Comparison of ENCODE assay signal across 25 cellular contexts in the genomic region with DNA sequence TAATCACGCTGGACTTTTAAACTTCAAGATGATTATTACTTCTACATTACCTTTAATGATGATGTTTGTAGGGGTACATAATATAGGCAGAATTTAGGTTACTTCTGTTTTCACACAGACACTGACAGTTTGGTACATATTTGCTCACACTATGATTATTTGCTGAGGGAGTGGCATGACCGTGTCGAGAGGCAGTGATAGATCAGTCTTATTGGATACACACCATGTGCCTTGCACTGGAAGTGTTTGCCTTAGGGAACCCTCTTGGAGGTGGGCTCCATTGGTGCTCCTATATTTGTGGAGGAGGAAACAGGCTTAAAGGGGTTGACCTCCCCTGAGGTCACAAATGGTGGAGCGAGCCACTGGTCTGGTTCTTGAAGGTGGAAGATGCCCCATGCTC.
DNase-seq lines count a peak whose midpoint lies in the region; ATAC-seq and TF ChIP-seq lines count a peak whose summit lies in the region.
"Had no signal": no experiment of that assay in that cellular context is flagged by ENCODE, and none has a peak within 500 bp of the region (broad histone marks: within the 10 kb centered on the region; RNA-seq: fewer than 3 reads in every experiment).

No MANE protein-coding gene starts in this region.

- WGBS in body of pancreas, 2 donors = 44 to 56% methylated on average over 4 of the region's 4 CpGs

- intact Hi-C loops in mucosa of descending colon (cut with DNase I, micrococcal nuclease) = no loop called here
- intact Hi-C loops in body of pancreas (cut with DNase I) = no loop called here

- DNase-seq in DMS79 treated with DMSO at 0.1 percent for 48 hours (lab: John Stamatoyannopoulos, UW) (peak; percentile 75), DMS79 (lab: John Stamatoyannopoulos, UW) (no peak), NCI-H1417 treated with DMSO at 0.1 percent for 48 hours (lab: John Stamatoyannopoulos, UW) (peak; percentile 7), NCI-H748 treated with DMSO at 0.1 percent for 48 hours (lab: John Stamatoyannopoulos, UW) (peak; percentile 69), mucosa of descending colon (no peak), body of pancreas (no peak)
- DNase-seq: ACHN; Calu3; CD4-positive, alpha-beta memory T cell; GDM1; GM23248; H9; Karpas-422; NCI-H1694 treated with DMSO at 0.1 percent for 48 hours; NCI-H526; NK-92 treated with Interleukin-12 subunit alpha and Interleukin-12 subunit beta, amount 100 ng/mL, for 24 hours; SHP77 treated with DMSO at 0.1 percent for 48 hours; SW 1271; T-helper 17 cell had no signal

- peaks cover 5% of the 10 kb centered on the region for H3K4me1 ChIP-seq in mucosa of descending colon (ENCODE audit: low read depth)
- H3K4me1 ChIP-seq in body of pancreas = peaks cover 4% of the 10 kb centered on the region

- no peak overlapping the region for H3K27ac ChIP-seq in body of pancreas
- H3K27ac ChIP-seq: 22Rv1; BLaER1 treated with 17β-estradiol and CSF1 and Interleukin-3, amounts not matched to agents 10 nM and 100 nM; GM23248; RWPE1; SK-N-MC had no signal

- H3K4me3 ChIP-seq in mucosa of descending colon (no peak overlapping the region), body of pancreas (no peak overlapping the region)
- H3K4me3 ChIP-seq: BLaER1 treated with 17β-estradiol and CSF1 and Interleukin-3, amounts not matched to agents 10 nM and 100 nM; GM23248; SK-N-MC had no signal

- no peaks in the 10 kb centered on the region for H3K27me3 ChIP-seq in body of pancreas
- H3K27me3 ChIP-seq: BLaER1 treated with 17β-estradiol and CSF1 and Interleukin-3, amounts not matched to agents 10 nM and 100 nM had no signal

- ATAC-seq in mucosa of descending colon (peak; percentile 62), GM19452 (IDR thresholded peaks at IDR 0.05; ENCODE audit: unreplicated experiment) (no peak), body of pancreas (no peak), GM18868 (IDR thresholded peaks at IDR 0.05; ENCODE audit: unreplicated experiment) (no peak)
- ATAC-seq: T-helper 17 cell had no signal

- no peaks in the 10 kb centered on the region for H3K9me3 ChIP-seq in mucosa of descending colon
- H3K9me3 ChIP-seq in body of pancreas = no peaks in the 10 kb centered on the region
- H3K9me3 ChIP-seq: BLaER1 treated with 17β-estradiol and CSF1 and Interleukin-3, amounts not matched to agents 10 nM and 100 nM had no signal

- H3K36me3 ChIP-seq in mucosa of descending colon (ENCODE audit: low read depth) (no peaks in the 10 kb centered on the region), body of pancreas (replicated peaks in 1 of 2; ENCODE audit: insufficient read depth in 1 of 2, low read depth in 2 of 2) (no peaks in the 10 kb centered on the region)
- H3K36me3 ChIP-seq: BLaER1 treated with 17β-estradiol and CSF1 and Interleukin-3, amounts not matched to agents 10 nM and 100 nM had no signal

- TF ChIP-seq CTCF in mucosa of descending colon (IDR thresholded peaks at IDR 0.05) = no peak
- no peak for TF ChIP-seq CTCF in body of pancreas (IDR thresholded peaks at IDR 0.05)

- TF ChIP-seq POLR2A in body of pancreas (IDR thresholded peaks at IDR 0.05) = no peak

Comparison
In these comparisons a context has a peak if more than half of its experiments do, and no peak if none do; other contexts are left out.
1. DNase-seq: peak in DMS79 treated with DMSO at 0.1 percent for 48 hours (single experiment), NCI-H1417 treated with DMSO at 0.1 percent for 48 hours (single experiment) and NCI-H748 treated with DMSO at 0.1 percent for 48 hours (single experiment); none in DMS79 (single experiment), mucosa of descending colon (0 of 3) and body of pancreas (0 of 4).